Comparison of ENCODE assay signal across 14 cellular contexts in genomic region chr5:73118331-73119011, GRCh38. TPM values are rescaled to one million over a fixed set of nuclear protein-coding genes. Genes with fewer than 3 reads are reported as not detected.
DNase-seq lines count a peak whose midpoint lies in the region; ATAC-seq and TF ChIP-seq lines count a peak whose summit lies in the region.
"Had no signal": no experiment of that assay in that cellular context is flagged by ENCODE, and none has a peak within 500 bp of the region (broad histone marks: within the 10 kb centered on the region; RNA-seq: fewer than 3 reads in every experiment).

No MANE protein-coding gene starts in this region.

- no peak overlapping the region for H2BK5ac ChIP-seq in mesenchymal stem cell (ENCODE audit: low read depth, low read length, poor library complexity, severe bottlenecking)

- H2BK12ac ChIP-seq in mesenchymal stem cell (ENCODE audit: low read length in 2 of 2): peak overlapping the region in 1 of 2 experiments; percentile 6

- no peak for ATAC-seq in right cardiac atrium
- no peak for ATAC-seq in GM18909 (IDR thresholded peaks at IDR 0.05; ENCODE audit: poor library complexity, unreplicated experiment)
- ATAC-seq: activated CD8-positive, alpha-beta memory T cell treated with anti-CD3 and anti-CD28 coated beads, Interleukin-2, amount 10 ng/mL, durations not matched to agents 7 days and 5 days had no signal

- H3K4me1 ChIP-seq in mesenchymal stem cell (ENCODE audit: control insufficient read depth, insufficient read depth, low read depth, low read length) (peaks cover 39% of the 10 kb centered on the region), right cardiac atrium (ENCODE audit: control insufficient read depth, insufficient read depth, low read length) (no peaks in the 10 kb centered on the region), sigmoid colon (peaks cover 0 to 13% (median 11%) of the 10 kb centered on the region in 4 donors)
- H3K4me1 ChIP-seq: testis had no signal

- no peaks in the 10 kb centered on the region for H3K27me3 ChIP-seq in mesenchymal stem cell (ENCODE audit: control insufficient read depth in 1 of 2, insufficient read depth in 1 of 2, low read length in 2 of 2)
- H3K27me3 ChIP-seq in right cardiac atrium (ENCODE audit: control insufficient read depth, insufficient read depth): no peaks in the 10 kb centered on the region
- peaks cover 6 to 42% (median 31%) of the 10 kb centered on the region in 3 donors for H3K27me3 ChIP-seq in sigmoid colon
- H3K27me3 ChIP-seq: testis had no signal

- no peak overlapping the region for H3K14ac ChIP-seq in mesenchymal stem cell (ENCODE audit: low read length in 2 of 2)

- H3K18ac ChIP-seq in mesenchymal stem cell (ENCODE audit: low read depth in 1 of 2, low read length in 2 of 2): no peak overlapping the region

- H3K4me3 ChIP-seq in mesenchymal stem cell (ENCODE audit: insufficient read depth in 1 of 2, low read depth in 1 of 2, low read length in 2 of 2): no peak overlapping the region
- H3K4me3 ChIP-seq in right cardiac atrium (ENCODE audit: low read length): no peak overlapping the region
- no peak overlapping the region for H3K4me3 ChIP-seq in sigmoid colon
- H3K4me3 ChIP-seq: skin epidermis, testis had no signal

- H3K27ac ChIP-seq in angular gyrus (ENCODE audit: low read depth, low read length) (peak overlapping the region; percentile 49), mesenchymal stem cell (ENCODE audit: low read length, poor library complexity, severe bottlenecking) (peak overlapping the region; percentile 66), right cardiac atrium (ENCODE audit: low read length) (no peak overlapping the region), sigmoid colon (no peak overlapping the region)
- H3K27ac ChIP-seq: skin epidermis, testis had no signal

- H2BK15ac ChIP-seq in mesenchymal stem cell (ENCODE audit: low read depth, poor library complexity, severe bottlenecking): no peak overlapping the region

- no peak overlapping the region for H3K4ac ChIP-seq in mesenchymal stem cell (ENCODE audit: low read depth in 1 of 2, low read length in 2 of 2)

- no peak for TF ChIP-seq EP300 in sigmoid colon (IDR thresholded peaks at IDR 0.05)

- H4K91ac ChIP-seq in mesenchymal stem cell (ENCODE audit: low read length): no peak overlapping the region

- TF ChIP-seq CTCF in sigmoid colon (IDR thresholded peaks at IDR 0.05): no peak

- H2AFZ ChIP-seq in mesenchymal stem cell (ENCODE audit: low read depth, low read length): no peak overlapping the region

- H3K9me3 ChIP-seq in mesenchymal stem cell (ENCODE audit: control insufficient read depth, low read length) (no peaks in the 10 kb centered on the region), right cardiac atrium (ENCODE audit: control insufficient read depth, low read length) (peaks cover 2% of the 10 kb centered on the region), sigmoid colon (no peaks in the 10 kb centered on the region)
- H3K9me3 ChIP-seq: testis had no signal

- peak overlapping the region; percentile 87 for H2AK5ac ChIP-seq in mesenchymal stem cell (ENCODE audit: low read length, severe bottlenecking)

- peaks cover 4 to 7% of the 10 kb centered on the region in 2 experiments for H3K36me3 ChIP-seq in mesenchymal stem cell (ENCODE audit: control insufficient read depth in 1 of 2, insufficient read depth in 2 of 2, low read depth in 1 of 2, low read length in 2 of 2)
- H3K36me3 ChIP-seq in sigmoid colon: no peaks in the 10 kb centered on the region

- WGBS in mesenchymal stem cell: 95% methylated on average over 5 of the region's 5 CpGs
- 85% methylated on average over 5 of the region's 5 CpGs for WGBS in right cardiac atrium
- WGBS in sigmoid colon, 2 donors: 20 to 63% methylated on average over 5 of the region's 5 CpGs

- H3K23ac ChIP-seq in mesenchymal stem cell (ENCODE audit: low read length in 2 of 2): no peak overlapping the region

- peaks cover 4% of the 10 kb centered on the region for H3K79me1 ChIP-seq in mesenchymal stem cell (replicated peaks; ENCODE audit: low read length, poor library complexity, severe bottlenecking)

- H4K8ac ChIP-seq in mesenchymal stem cell (ENCODE audit: low read length): no peak overlapping the region

- no peak overlapping the region for H3K9ac ChIP-seq in mesenchymal stem cell (ENCODE audit: low read length)

- DNase-seq in NCI-H1092 treated with DMSO at 0.1 percent for 48 hours (lab: John Stamatoyannopoulos, UW) (peak; percentile 10), NCI-H1092 (lab: John Stamatoyannopoulos, UW) (no peak), mesenchymal stem cell (no peak), superior temporal gyrus (ENCODE audit: extremely low spot score) (peak; percentile 82), right cardiac atrium (no peak), sigmoid colon (no peak)
- DNase-seq: activated CD8-positive, alpha-beta memory T cell treated with anti-CD3 and anti-CD28 coated beads, Interleukin-2, amount 10 ng/mL, durations not matched to agents 7 days and 5 days; testis had no signal

- no peak overlapping the region for H3K4me2 ChIP-seq in mesenchymal stem cell (ENCODE audit: low read length, poor library complexity, severe bottlenecking)

- intact Hi-C loops in right cardiac atrium (cut with DNase I): no loop called here
- intact Hi-C loops in sigmoid colon (cut with DNase I): no loop called here

- no peak overlapping the region for H2BK120ac ChIP-seq in mesenchymal stem cell (ENCODE audit: low read depth, low read length)

- no peak for TF ChIP-seq POLR2A in sigmoid colon (IDR thresholded peaks at IDR 0.05)

RNA-seq across cellular contexts. Expression of gene TMEM171, which starts 1.9 kb away (rescaled TPM):
- polyA plus RNA-seq in mesenchymal stem cell (2013, experiment 1 of 2): 0.47 TPM
- 0.56 TPM for polyA plus RNA-seq in mesenchymal stem cell (2013, experiment 2 of 2)
- total RNA-seq in right cardiac atrium (not detected), sigmoid colon (not detected)
- polyA plus RNA-seq in right cardiac atrium (not detected), sigmoid colon (10 to 100 TPM; 21.7 to 49.9 (median 46.8) TPM)
- total RNA-seq: activated CD8-positive, alpha-beta memory T cell treated with anti-CD3 and anti-CD28 coated beads, Interleukin-2, amount 10 ng/mL, durations not matched to agents 7 days and 5 days; mononuclear cell had no signal

RNA-seq across cellular contexts. Expression of gene TMEM174, which starts 54.5 kb away (rescaled TPM):
- polyA plus RNA-seq in mesenchymal stem cell (2013, experiment 1 of 2): not detected
- polyA plus RNA-seq in mesenchymal stem cell (2013, experiment 2 of 2): not detected
- total RNA-seq in right cardiac atrium (not detected), sigmoid colon (not detected)
- polyA plus RNA-seq in right cardiac atrium (not detected), sigmoid colon (not detected)
- total RNA-seq: activated CD8-positive, alpha-beta memory T cell treated with anti-CD3 and anti-CD28 coated beads, Interleukin-2, amount 10 ng/mL, durations not matched to agents 7 days and 5 days; cerebellum; mononuclear cell; testis had no signal
- polyA plus RNA-seq: esophagus had no signal

Comparison
In these comparisons a context has a peak if more than half of its experiments do, and no peak if none do; other contexts are left out.
1. DNase-seq: peak in NCI-H1092 treated with DMSO at 0.1 percent for 48 hours (single experiment) and superior temporal gyrus (single experiment); none in NCI-H1092 (single experiment), mesenchymal stem cell (single experiment), right cardiac atrium (0 of 3) and sigmoid colon (single experiment).
2. H3K27ac ChIP-seq: peak in angular gyrus (single experiment) and mesenchymal stem cell (single experiment); none in right cardiac atrium (single experiment) and sigmoid colon (0 of 4).